In genomic region chrX:45849261-45849660, GRCh38 we compare ENCODE assay signal across 8 cellular contexts.
DNase-seq lines count a peak whose midpoint lies in the region; ATAC-seq and FAIRE-seq lines count a peak whose summit lies in the region.

No MANE protein-coding gene starts in this region.

- DNase-seq in GDM1 (lab: John Stamatoyannopoulos, UW) (peak; percentile 15), NCI-H460 (ENCODE audit: extremely low read depth, low read depth) (peak; percentile 56), adipocyte (ENCODE audit: low read depth) (peak; percentile 81), iris pigment epithelial cell (ENCODE audit: low read depth) (peak; percentile 88), urothelium cell line (ENCODE audit: low spot score) (peak; percentile 62)

- H3K27ac ChIP-seq in ACC112 (ENCODE audit: low read depth, low read length) = no peak overlapping the region

- H3K4me3 ChIP-seq in ACC112 (ENCODE audit: low read depth, low read length) = peak overlapping the region; percentile 82
- peak overlapping the region; percentile 90 for H3K4me3 ChIP-seq in adipocyte (ENCODE audit: low read length)

- no peak overlapping the region for H2AFZ ChIP-seq in ACC112 (ENCODE audit: low read length, unreplicated experiment)

- H3K9ac ChIP-seq in adipocyte (ENCODE audit: low read length) = peak overlapping the region; percentile 83

- H3K4me1 ChIP-seq in ACC112 (ENCODE audit: control insufficient read depth, insufficient read depth, low read length, unreplicated experiment) (peaks cover 11% of the 10 kb centered on the region), adipocyte (ENCODE audit: control insufficient read depth, insufficient read depth, low read length) (peaks cover 3% of the 10 kb centered on the region)

- H3K9me3 ChIP-seq in adipocyte (ENCODE audit: control insufficient read depth, low read length) = peaks cover under 1% of the 10 kb centered on the region

- peaks cover 5% of the 10 kb centered on the region; the same call in 1 of the 2 replicates for H3K36me3 ChIP-seq in ACC112 (ENCODE audit: insufficient read depth, low read length)
- no peaks in the 10 kb centered on the region for H3K36me3 ChIP-seq in adipocyte (ENCODE audit: control insufficient read depth, insufficient read depth, low read length, severe bottlenecking)

- ATAC-seq in HG02852 (IDR thresholded peaks at IDR 0.05; ENCODE audit: unreplicated experiment) (no peak), HG03457 (IDR thresholded peaks at IDR 0.05; ENCODE audit: unreplicated experiment) (no peak)

- H3K79me2 ChIP-seq in ACC112 (ENCODE audit: control insufficient read depth, insufficient read depth, low read length, unreplicated experiment) = peaks cover 13% of the 10 kb centered on the region

- H3K27me3 ChIP-seq in ACC112 (ENCODE audit: insufficient read depth, low read length) (no peaks in the 10 kb centered on the region), adipocyte (replicated peaks; ENCODE audit: control insufficient read depth, insufficient read depth, low read length) (peaks cover 11% of the 10 kb centered on the region)

- FAIRE-seq in urothelium cell line (lab: Jason Lieb, UNC) = no peak

Comparison
In these comparisons a context has a peak if more than half of its experiments do, and no peak if none do; other contexts are left out.
1. DNase-seq: peak in every context shown above with its lines; median percentile 88 in iris pigment epithelial cell; 81 in adipocyte; 62 in urothelium cell line; 56 in NCI-H460; 15 in GDM1.